Comparison of ENCODE assay signal across 1 cellular context in the genomic region with DNA sequence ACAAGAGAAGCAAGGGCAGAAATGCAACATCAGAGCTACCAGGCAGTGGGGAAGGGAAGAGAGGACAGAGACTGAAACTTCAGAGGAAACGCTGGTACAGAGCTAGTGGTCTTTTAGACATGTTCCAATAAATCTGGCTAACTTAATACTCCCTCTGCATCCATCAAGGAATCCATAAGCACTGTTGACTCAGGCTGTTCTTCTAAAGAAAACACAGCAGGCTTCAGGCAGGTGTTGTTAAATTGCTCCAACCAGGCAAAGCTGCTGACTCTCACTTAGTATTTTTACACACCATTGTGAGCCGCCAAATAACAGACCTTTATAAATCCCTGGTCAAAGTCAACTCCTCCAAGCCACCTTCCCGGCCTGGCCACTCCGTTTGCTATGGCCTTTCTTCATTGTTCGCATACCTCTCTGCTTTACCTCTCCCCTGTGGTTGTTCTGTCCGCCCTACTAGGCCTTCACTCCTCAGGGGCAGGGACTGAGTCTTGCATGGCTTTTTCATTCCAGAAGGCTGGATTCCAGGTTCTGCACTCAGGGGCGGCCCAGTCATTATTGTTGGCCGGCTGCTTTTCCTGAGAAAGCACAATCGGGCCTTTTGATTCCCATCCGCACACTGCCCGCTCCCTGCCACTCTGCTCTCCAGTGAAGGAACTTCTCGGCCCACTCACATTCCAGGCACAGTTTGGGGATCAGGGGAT.
TF ChIP-seq lines count a peak whose summit lies in the region.

No MANE protein-coding gene starts in this region.

TF ChIP-seq in GM12878, 131 proteins besides CTCF, POLR2A, EP300 and RAD21:
- TF ChIP-seq KDM1A (IDR thresholded peaks at IDR 0.05; ENCODE audit: borderline replicate concordance) (no peak), ZZZ3 (IDR thresholded peaks at IDR 0.05; ENCODE audit: control insufficient read depth, insufficient read length, low read depth) (no peak), EZH2 (IDR thresholded peaks at IDR 0.05; ENCODE audit: borderline replicate concordance, control insufficient read depth, low read depth, low read length) (no peak), NFIC (IDR thresholded peaks at IDR 0.05; ENCODE audit: low read depth, low read length) (no peak), NR2C1 (IDR thresholded peaks at IDR 0.05) (no peak), ZNF217 (IDR thresholded peaks at IDR 0.05) (no peak), TCF7 (IDR thresholded peaks at IDR 0.05; ENCODE audit: borderline replicate concordance) (no peak), PML (IDR thresholded peaks at IDR 0.05; ENCODE audit: low read length) (no peak), IKZF1 (conservative IDR thresholded peaks at IDR 0.05) (no peak), CHD2 (IDR thresholded peaks at IDR 0.05; ENCODE audit: borderline replicate concordance, low read depth, low read length) (no peak), DPF2 (IDR thresholded peaks at IDR 0.05) (no peak), HDGF (IDR thresholded peaks at IDR 0.05) (no peak), JUND (IDR thresholded peaks at IDR 0.05; ENCODE audit: low read depth, low read length) (no peak), BRCA1 (IDR thresholded peaks at IDR 0.05; ENCODE audit: low read depth, low read length) (no peak), MYC (IDR thresholded peaks at IDR 0.05; ENCODE audit: insufficient read depth, insufficient read length, insufficient replicate concordance, low read length, severe bottlenecking) (no peak), CHD4 (IDR thresholded peaks at IDR 0.05) (no peak), ZBTB40 (IDR thresholded peaks at IDR 0.05; ENCODE audit: borderline replicate concordance) (no peak)
- TF ChIP-seq, protein P1, sequence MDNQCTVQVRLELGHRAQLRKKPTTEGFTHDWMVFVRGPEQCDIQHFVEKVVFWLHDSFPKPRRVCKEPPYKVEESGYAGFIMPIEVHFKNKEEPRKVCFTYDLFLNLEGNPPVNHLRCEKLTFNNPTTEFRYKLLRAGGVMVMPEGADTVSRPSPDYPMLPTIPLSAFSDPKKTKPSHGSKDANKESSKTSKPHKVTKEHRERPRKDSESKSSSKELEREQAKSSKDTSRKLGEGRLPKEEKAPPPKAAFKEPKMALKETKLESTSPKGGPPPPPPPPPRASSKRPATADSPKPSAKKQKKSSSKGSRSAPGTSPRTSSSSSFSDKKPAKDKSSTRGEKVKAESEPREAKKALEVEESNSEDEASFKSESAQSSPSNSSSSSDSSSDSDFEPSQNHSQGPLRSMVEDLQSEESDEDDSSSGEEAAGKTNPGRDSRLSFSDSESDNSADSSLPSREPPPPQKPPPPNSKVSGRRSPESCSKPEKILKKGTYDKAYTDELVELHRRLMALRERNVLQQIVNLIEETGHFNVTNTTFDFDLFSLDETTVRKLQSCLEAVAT (IDR thresholded peaks at IDR 0.05), result no peak
